In genomic region chr6:159961523-159961922, GRCh38 we compare ENCODE assay signal across 20 cellular contexts. TPM values are rescaled to one million over a fixed set of nuclear protein-coding genes. Genes with fewer than 3 reads are reported as not detected.
DNase-seq lines count a peak whose midpoint lies in the region; ATAC-seq, FAIRE-seq and TF ChIP-seq lines count a peak whose summit lies in the region.
"Had no signal": no experiment of that assay in that cellular context is flagged by ENCODE, and none has a peak within 500 bp of the region (broad histone marks: within the 10 kb centered on the region; RNA-seq: fewer than 3 reads in every experiment).

No MANE protein-coding gene starts in this region.

- H3K36me3 Mint-ChIP-seq in CD14-positive monocyte (peaks cover 6 to 10% of the 10 kb centered on the region in 2 donors), HFFc6 (ENCODE audit: low read depth) (peaks cover 7% of the 10 kb centered on the region)

- DNase-seq in CD14-positive monocyte (ENCODE audit: low spot score) (peak; percentile 69), HFFc6 (peak; percentile 71), RKO (ENCODE audit: low spot score) (peak; percentile 45), medulla oblongata (ENCODE audit: extremely low spot score) (peak; percentile 42), frontal cortex (ENCODE audit: low spot score in 2 of 2) (no peak), NCI-H146 (lab: John Stamatoyannopoulos, UW) (no peak)
- DNase-seq: activated CD4-positive, alpha-beta T cell treated with anti-CD3 and anti-CD28 coated beads for 1 hour; activated CD8-positive, alpha-beta memory T cell treated with anti-CD3 and anti-CD28 coated beads, Interleukin-2, amount 50 U/mL, for 4 hours; activated naive CD4-positive, alpha-beta T cell treated with anti-CD3 and anti-CD28 coated beads for 36 hours; Calu3; dermis blood vessel endothelial cell; left ventricle myocardium inferior; NCI-H2081 treated with DMSO at 0.1 percent for 48 hours; NCI-H526; posterior cingulate gyrus; stomach; T-helper 2 cell had no signal

- H3K27me3 Mint-ChIP-seq in CD14-positive monocyte (ENCODE audit: low read depth in 3 of 3), result peaks cover 0 to 9% (median 1%) of the 10 kb centered on the region in 3 donors
- H3K27me3 Mint-ChIP-seq in HFFc6 (ENCODE audit: insufficient read depth), result no peaks in the 10 kb centered on the region; the same call in 1 of the 2 replicates

- H3K9me3 Mint-ChIP-seq in CD14-positive monocyte, result peaks cover 0 to 5% (median 0%) of the 10 kb centered on the region in 7 donors
- no peaks in the 10 kb centered on the region for H3K9me3 Mint-ChIP-seq in HFFc6
- H3K9me3 Mint-ChIP-seq: activated naive CD4-positive, alpha-beta T cell treated with anti-CD3 and anti-CD28 coated beads for 36 hours had no signal

- H3K4me3 Mint-ChIP-seq in CD14-positive monocyte (peak overlapping the region in 1 of 2 donors; percentile 52), HFFc6 (peak overlapping the region; percentile 31; the same call in 1 of the 2 replicates)
- H3K4me3 Mint-ChIP-seq: activated naive CD4-positive, alpha-beta T cell treated with anti-CD3 and anti-CD28 coated beads for 36 hours had no signal

- peak overlapping the region; percentile 82 to 100 (median 88) for H3K27ac Mint-ChIP-seq in CD14-positive monocyte
- H3K27ac Mint-ChIP-seq in HFFc6, result peak overlapping the region; percentile 76
- H3K27ac Mint-ChIP-seq: activated naive CD4-positive, alpha-beta T cell treated with anti-CD3 and anti-CD28 coated beads for 36 hours had no signal

- ATAC-seq in HG03025 (IDR thresholded peaks at IDR 0.05; ENCODE audit: low FRiP score, unreplicated experiment) (no peak), HG03571 (IDR thresholded peaks at IDR 0.05; ENCODE audit: unreplicated experiment) (no peak)

- intact Hi-C loops in CD14-positive monocyte (cut with micrococcal nuclease), result no loop called here

- TF ChIP-seq CTCF in CD14-positive monocyte (IDR thresholded peaks at IDR 0.05) (no peak), HFFc6 (IDR thresholded peaks at IDR 0.05) (no peak)

- no peak for FAIRE-seq in frontal cortex (lab: Jason Lieb, UNC)
- FAIRE-seq: GM18507 had no signal

- peaks cover 66% of the 10 kb centered on the region for H3K4me1 Mint-ChIP-seq in CD14-positive monocyte
- peaks cover 40% of the 10 kb centered on the region for H3K4me1 Mint-ChIP-seq in HFFc6 (ENCODE audit: low read depth)

RNA-seq across cellular contexts. Expression of gene IGF2R, which starts 7.4 kb away (rescaled TPM):
- polyA plus RNA-seq in CD14-positive monocyte, result 1 to 10 TPM; 6.9 to 8.2 TPM
- 100 to 1,000 TPM in 2 of 6 experiments, 10 to 100 TPM in 4; 77.3 to 119 (median 88.1) TPM for total RNA-seq in HFFc6 (2021; fragmentation: NEBNext Ultra II Directional; extraction: Animal tissue kit (Norgen Biotek cat#: 25700))
- 20.8 TPM for total RNA-seq in frontal cortex

Comparison
In these comparisons a context has a peak if more than half of its experiments do, and no peak if none do; other contexts are left out.
1. DNase-seq: peak in CD14-positive monocyte (single experiment), HFFc6 (single experiment), RKO (single experiment) and medulla oblongata (single experiment); none in frontal cortex (0 of 2) and NCI-H146 (single experiment).